Comparison of ENCODE assay signal across 8 cellular contexts in the genomic region with DNA sequence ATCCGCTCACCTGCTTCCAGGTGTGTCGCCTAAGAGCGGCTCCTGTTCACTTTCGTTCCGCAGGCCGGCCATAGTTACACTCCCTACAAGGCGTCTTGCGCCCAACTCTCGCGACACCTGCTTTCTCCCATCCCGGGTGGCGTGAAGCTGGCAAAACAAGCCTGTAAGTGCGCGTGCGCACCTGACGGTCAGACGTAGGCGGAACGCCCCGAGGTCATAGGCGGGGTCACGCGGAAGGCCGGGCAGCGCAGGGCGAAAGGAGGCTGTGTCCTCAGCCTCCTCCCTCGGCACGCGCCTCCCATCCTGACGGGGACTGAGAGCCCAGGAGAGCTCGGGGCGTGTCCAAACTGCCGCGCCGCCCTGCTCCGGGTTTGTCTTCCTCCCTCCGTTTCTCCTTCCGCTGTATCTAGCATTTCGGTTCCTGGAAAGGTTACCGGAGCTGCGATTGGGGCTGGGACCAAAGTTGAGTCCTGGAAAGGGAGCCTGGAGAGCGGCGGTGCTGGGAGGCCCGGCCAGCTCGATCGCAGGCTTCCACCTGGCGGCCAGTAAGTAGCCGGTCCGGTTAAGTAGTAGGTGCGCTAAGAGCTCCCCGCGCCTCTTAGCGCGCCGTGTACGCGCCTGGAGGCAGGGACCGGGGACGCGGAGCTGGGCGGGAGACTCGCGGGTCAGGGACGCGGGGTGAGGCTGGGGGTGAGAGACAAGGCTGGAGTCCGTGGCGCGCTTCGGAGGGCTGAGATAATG. TPM values are rescaled to one million over a fixed set of nuclear protein-coding genes. Genes with fewer than 3 reads are reported as not detected.
DNase-seq lines count a peak whose midpoint lies in the region; ATAC-seq and TF ChIP-seq lines count a peak whose summit lies in the region.

A gene (plus strand): TSS at position 345 of the 741 bp plus-strand sequence. CDS start 17,550 bp downstream, outside the sequence.
A gene with protein sequence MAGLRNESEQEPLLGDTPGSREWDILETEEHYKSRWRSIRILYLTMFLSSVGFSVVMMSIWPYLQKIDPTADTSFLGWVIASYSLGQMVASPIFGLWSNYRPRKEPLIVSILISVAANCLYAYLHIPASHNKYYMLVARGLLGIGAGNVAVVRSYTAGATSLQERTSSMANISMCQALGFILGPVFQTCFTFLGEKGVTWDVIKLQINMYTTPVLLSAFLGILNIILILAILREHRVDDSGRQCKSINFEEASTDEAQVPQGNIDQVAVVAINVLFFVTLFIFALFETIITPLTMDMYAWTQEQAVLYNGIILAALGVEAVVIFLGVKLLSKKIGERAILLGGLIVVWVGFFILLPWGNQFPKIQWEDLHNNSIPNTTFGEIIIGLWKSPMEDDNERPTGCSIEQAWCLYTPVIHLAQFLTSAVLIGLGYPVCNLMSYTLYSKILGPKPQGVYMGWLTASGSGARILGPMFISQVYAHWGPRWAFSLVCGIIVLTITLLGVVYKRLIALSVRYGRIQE (minus strand): TSS at position 112 of the 741 bp plus-strand sequence. CDS start 40 bp downstream, at position 72.

- DNase-seq in DMS53 (lab: John Stamatoyannopoulos, UW) (peak; percentile 99), OCI-M2 (lab: John Stamatoyannopoulos, UW; ENCODE audit: unreplicated experiment) (peak; percentile 96), activated T-cell treated with anti-CD3 and anti-CD28 coated beads for 4 hours (peak; percentile 96), epidermal melanocyte (ENCODE audit: insufficient read length, low spot score) (peak; percentile 79)
- DNase-seq in stimulated activated CD8-positive, alpha-beta memory T cell treated with anti-CD3 and anti-CD28 coated beads, Interleukin-4, amount 100 ng/mL, for 1 hour (ENCODE audit: low read depth in 2 of 2, low spot score in 1 of 2) = peak; percentile 97 to 98

- peaks cover 18% of the 10 kb centered on the region for H3K4me1 ChIP-seq in mononuclear cell (ENCODE audit: insufficient read depth, low read length)

- H3K4me3 ChIP-seq in mononuclear cell (ENCODE audit: low read length) = peak within 1 kb of the TSS; percentile 83

- no peaks in the 10 kb centered on the region for H3K27me3 ChIP-seq in mononuclear cell (ENCODE audit: insufficient read depth, low read length)

- no peak for TF ChIP-seq EP300 in Ishikawa (IDR thresholded peaks at IDR 0.05; ENCODE audit: borderline replicate concordance)

- H3K9me3 ChIP-seq in mononuclear cell (ENCODE audit: low read depth, low read length) = no peaks in the 10 kb centered on the region

- peak; percentile 96 for ATAC-seq in GM21576 (IDR thresholded peaks at IDR 0.05; ENCODE audit: unreplicated experiment)

- no peak for TF ChIP-seq RAD21 in Ishikawa (IDR thresholded peaks at IDR 0.05; ENCODE audit: low read depth)

TF ChIP-seq in Ishikawa, 13 proteins besides CTCF, POLR2A, EP300 and RAD21:
- peak; percentile 92 for TF ChIP-seq TAF1 (IDR thresholded peaks at IDR 0.05; ENCODE audit: low read depth)
- no peak for TF ChIP-seq NFIC (IDR thresholded peaks at IDR 0.05)
- TF ChIP-seq FOXM1 (IDR thresholded peaks at IDR 0.05; ENCODE audit: borderline replicate concordance, low read depth) = no peak
- TF ChIP-seq, protein P1, sequence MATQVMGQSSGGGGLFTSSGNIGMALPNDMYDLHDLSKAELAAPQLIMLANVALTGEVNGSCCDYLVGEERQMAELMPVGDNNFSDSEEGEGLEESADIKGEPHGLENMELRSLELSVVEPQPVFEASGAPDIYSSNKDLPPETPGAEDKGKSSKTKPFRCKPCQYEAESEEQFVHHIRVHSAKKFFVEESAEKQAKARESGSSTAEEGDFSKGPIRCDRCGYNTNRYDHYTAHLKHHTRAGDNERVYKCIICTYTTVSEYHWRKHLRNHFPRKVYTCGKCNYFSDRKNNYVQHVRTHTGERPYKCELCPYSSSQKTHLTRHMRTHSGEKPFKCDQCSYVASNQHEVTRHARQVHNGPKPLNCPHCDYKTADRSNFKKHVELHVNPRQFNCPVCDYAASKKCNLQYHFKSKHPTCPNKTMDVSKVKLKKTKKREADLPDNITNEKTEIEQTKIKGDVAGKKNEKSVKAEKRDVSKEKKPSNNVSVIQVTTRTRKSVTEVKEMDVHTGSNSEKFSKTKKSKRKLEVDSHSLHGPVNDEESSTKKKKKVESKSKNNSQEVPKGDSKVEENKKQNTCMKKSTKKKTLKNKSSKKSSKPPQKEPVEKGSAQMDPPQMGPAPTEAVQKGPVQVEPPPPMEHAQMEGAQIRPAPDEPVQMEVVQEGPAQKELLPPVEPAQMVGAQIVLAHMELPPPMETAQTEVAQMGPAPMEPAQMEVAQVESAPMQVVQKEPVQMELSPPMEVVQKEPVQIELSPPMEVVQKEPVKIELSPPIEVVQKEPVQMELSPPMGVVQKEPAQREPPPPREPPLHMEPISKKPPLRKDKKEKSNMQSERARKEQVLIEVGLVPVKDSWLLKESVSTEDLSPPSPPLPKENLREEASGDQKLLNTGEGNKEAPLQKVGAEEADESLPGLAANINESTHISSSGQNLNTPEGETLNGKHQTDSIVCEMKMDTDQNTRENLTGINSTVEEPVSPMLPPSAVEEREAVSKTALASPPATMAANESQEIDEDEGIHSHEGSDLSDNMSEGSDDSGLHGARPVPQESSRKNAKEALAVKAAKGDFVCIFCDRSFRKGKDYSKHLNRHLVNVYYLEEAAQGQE (IDR thresholded peaks at IDR 0.05; ENCODE audit: low read depth) = no peak
- TF ChIP-seq CEBPB (IDR thresholded peaks at IDR 0.05) = no peak
- TF ChIP-seq TEAD4 (IDR thresholded peaks at IDR 0.05) = no peak
- no peak for TF ChIP-seq CREB1 (IDR thresholded peaks at IDR 0.05; ENCODE audit: low read depth)
- TF ChIP-seq, protein P2, sequence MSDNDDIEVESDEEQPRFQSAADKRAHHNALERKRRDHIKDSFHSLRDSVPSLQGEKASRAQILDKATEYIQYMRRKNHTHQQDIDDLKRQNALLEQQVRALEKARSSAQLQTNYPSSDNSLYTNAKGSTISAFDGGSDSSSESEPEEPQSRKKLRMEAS (IDR thresholded peaks at IDR 0.05) = peak; percentile 79; the same call in 1 of the 2 replicates
- peak; percentile 31; the same call in 1 of the 2 replicates for TF ChIP-seq TCF12 (IDR thresholded peaks at IDR 0.05; ENCODE audit: low read depth)
- peak; percentile 57; the same call in 1 of the 2 replicates for TF ChIP-seq EGR1 (IDR thresholded peaks at IDR 0.05)
- TF ChIP-seq, protein P3, sequence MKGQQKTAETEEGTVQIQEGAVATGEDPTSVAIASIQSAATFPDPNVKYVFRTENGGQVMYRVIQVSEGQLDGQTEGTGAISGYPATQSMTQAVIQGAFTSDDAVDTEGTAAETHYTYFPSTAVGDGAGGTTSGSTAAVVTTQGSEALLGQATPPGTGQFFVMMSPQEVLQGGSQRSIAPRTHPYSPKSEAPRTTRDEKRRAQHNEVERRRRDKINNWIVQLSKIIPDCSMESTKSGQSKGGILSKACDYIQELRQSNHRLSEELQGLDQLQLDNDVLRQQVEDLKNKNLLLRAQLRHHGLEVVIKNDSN (IDR thresholded peaks at IDR 0.05) = peak; percentile 61
- TF ChIP-seq ZBTB7A (IDR thresholded peaks at IDR 0.05; ENCODE audit: low read depth) = no peak
- peak; percentile 92 for TF ChIP-seq YY1 (IDR thresholded peaks at IDR 0.05; ENCODE audit: low read depth)

RNA-seq across cellular contexts. Expression of the first gene that starts in this region (rescaled TPM):
- total RNA-seq in mononuclear cell = 15.8 TPM

RNA-seq across cellular contexts. Expression of the second gene that starts in this region (rescaled TPM):
- total RNA-seq in mononuclear cell = 47.6 TPM

Comparison
In these comparisons a context has a peak if more than half of its experiments do, and no peak if none do; other contexts are left out.
1. Peak in every context shown above with its lines: DNase-seq, ATAC-seq and H3K4me3 ChIP-seq.